Comparison of ENCODE assay signal across 8 cellular contexts in genomic region chr3:94063497-94064119, GRCh38. TPM values are rescaled to one million over a fixed set of nuclear protein-coding genes. Genes with fewer than 3 reads are reported as not detected.
A peak's percentile ranks its signal among the peaks of the same experiment; 100 is the strongest.
DNase-seq lines count a peak whose midpoint lies in the region; ATAC-seq and TF ChIP-seq lines count a peak whose summit lies in the region.

No MANE protein-coding gene starts in this region.

- peak overlapping the region; percentile 93 for H3K4me3 ChIP-seq in GM08714 (ENCODE audit: low read length)
- H3K4me3 ChIP-seq in PC-3 (ENCODE audit: low read length) = peak overlapping the region; percentile 91
- peak overlapping the region; percentile 89 for H3K4me3 ChIP-seq in effector memory CD4-positive, alpha-beta T cell (ENCODE audit: insufficient read depth, low read depth, low read length, poor library complexity, severe bottlenecking)
- H3K4me3 ChIP-seq in neuron (ENCODE audit: low read length) = peak overlapping the region; percentile 75

- H3K27ac ChIP-seq in PC-3 (ENCODE audit: low read length) = peak overlapping the region; percentile 91
- peak overlapping the region; percentile 95 for H3K27ac ChIP-seq in effector memory CD4-positive, alpha-beta T cell (ENCODE audit: insufficient read depth, low read length, poor library complexity, severe bottlenecking)

- H2AFZ ChIP-seq in PC-3 (ENCODE audit: low read length) (peak overlapping the region; percentile 86), neuron (ENCODE audit: low read depth, low read length) (peak overlapping the region; percentile 76)

- H3K36me3 ChIP-seq in PC-3 (ENCODE audit: low read depth, low read length) (0 out of 2 replicates have a peak, but pooled peaks cover 7% of the 10 kb centered on the region), neuron (ENCODE audit: insufficient read depth, low read length) (peaks cover 29% of the 10 kb centered on the region)
- no peaks in the 10 kb centered on the region for H3K36me3 ChIP-seq in effector memory CD4-positive, alpha-beta T cell (ENCODE audit: control insufficient read depth, insufficient read depth, low read length)

- no peaks in the 10 kb centered on the region for H3K9me2 ChIP-seq in PC-3 (replicated peaks; ENCODE audit: low read length)

- DNase-seq in PC-3 (no peak), NCI-H128 (lab: John Stamatoyannopoulos, UW; ENCODE audit: unreplicated experiment) (no peak), ureter (ENCODE audit: low spot score) (no peak)
- no peak for DNase-seq in effector memory CD4-positive, alpha-beta T cell
- no peak for DNase-seq in stimulated activated CD4-positive, alpha-beta T cell treated with anti-CD3 and anti-CD28 coated beads, Interleukin-15, amount 100 ng/mL, for 24 hours

- peaks cover 18% of the 10 kb centered on the region for H3K4me1 ChIP-seq in PC-3 (ENCODE audit: insufficient read depth, low read length)
- peaks cover 9% of the 10 kb centered on the region for H3K4me1 ChIP-seq in effector memory CD4-positive, alpha-beta T cell (ENCODE audit: control insufficient read depth, insufficient read depth, low read length, poor library complexity, severe bottlenecking)
- peaks cover 20% of the 10 kb centered on the region for H3K4me1 ChIP-seq in neuron (ENCODE audit: insufficient read depth, low read length)

- H3K9me3 ChIP-seq in PC-3 (ENCODE audit: low read length) (no peaks in the 10 kb centered on the region), neuron (ENCODE audit: low read length) (peaks cover 2% of the 10 kb centered on the region)
- H3K9me3 ChIP-seq in effector memory CD4-positive, alpha-beta T cell (ENCODE audit: control insufficient read depth, low read length) = no peaks in the 10 kb centered on the region

- ATAC-seq in PC-3 = no peak; the same call in 1 of the 2 replicates
- no peak for ATAC-seq in HG03521 (IDR thresholded peaks at IDR 0.05; ENCODE audit: unreplicated experiment)

- no peaks in the 10 kb centered on the region for H3K27me3 ChIP-seq in PC-3 (ENCODE audit: low read length)
- H3K27me3 ChIP-seq in effector memory CD4-positive, alpha-beta T cell (replicated peaks; ENCODE audit: control insufficient read depth, insufficient read depth, low read length, poor library complexity, severe bottlenecking) = no peaks in the 10 kb centered on the region
- H3K27me3 ChIP-seq in neuron (ENCODE audit: insufficient read depth, low read length) = no peaks in the 10 kb centered on the region

- no TSS peak for BruUV-seq in PC-3 (replicated peaks; lab: Mats Ljungman, UMichigan)

- intact Hi-C loops in PC-3 (cut with micrococcal nuclease) = loop anchor here (1.0 kb wide), 2 partner anchors 59 to 83 kb away; partner anchors contain the start of gene ARL13B

- no peak for TF ChIP-seq CTCF in PC-3 (conservative IDR thresholded peaks at IDR 0.05; ENCODE audit: low read depth, low read length)

- peak overlapping the region; percentile 91 for H3K4me2 ChIP-seq in PC-3 (ENCODE audit: low read length)

- CTCF ChIA-PET in PC-3 (lab: Charles Lee) = no interaction called here

- H4K20me1 ChIP-seq in PC-3 (ENCODE audit: low read length) = no peaks in the 10 kb centered on the region

- H3K79me2 ChIP-seq in PC-3 (ENCODE audit: low read length) = peaks cover 23% of the 10 kb centered on the region

- peak overlapping the region; percentile 96 for H3K9ac ChIP-seq in PC-3 (ENCODE audit: low read length)

- H3F3A ChIP-seq in PC-3 (ENCODE audit: low read length, unreplicated experiment) = no peaks in the 10 kb centered on the region

- POLR2A ChIA-PET in PC-3 (lab: Charles Lee; ENCODE audit: unreplicated experiment) = interaction anchor here (0.5 to 1.1 kb wide), 2 partner anchors 83 to 220 kb away, joined by 3 to 5 read pairs; no protein-coding TSS in a partner anchor

RNA-seq across cellular contexts. Expression of gene NSUN3, which starts 0.7 kb away (rescaled TPM):
- total RNA-seq in PC-3 (2014; rRNA removed) (4.4 and 5.3 TPM in 2 replicates), ureter (22.7 TPM)

RNA-seq across cellular contexts. Expression of gene DHFR2, which starts 0.9 kb away (rescaled TPM):
- total RNA-seq in PC-3 (2014; rRNA removed) (2.2 and 2.6 TPM in 2 replicates), ureter (7.5 TPM)

RNA-seq across cellular contexts. Expression of gene STX19, which starts 35.2 kb away (rescaled TPM):
- total RNA-seq in PC-3 (2014; rRNA removed) = not detected in 2 replicates
- not detected for total RNA-seq in ureter
